8 cellular contexts compared by ENCODE assay signal in the genomic region with DNA sequence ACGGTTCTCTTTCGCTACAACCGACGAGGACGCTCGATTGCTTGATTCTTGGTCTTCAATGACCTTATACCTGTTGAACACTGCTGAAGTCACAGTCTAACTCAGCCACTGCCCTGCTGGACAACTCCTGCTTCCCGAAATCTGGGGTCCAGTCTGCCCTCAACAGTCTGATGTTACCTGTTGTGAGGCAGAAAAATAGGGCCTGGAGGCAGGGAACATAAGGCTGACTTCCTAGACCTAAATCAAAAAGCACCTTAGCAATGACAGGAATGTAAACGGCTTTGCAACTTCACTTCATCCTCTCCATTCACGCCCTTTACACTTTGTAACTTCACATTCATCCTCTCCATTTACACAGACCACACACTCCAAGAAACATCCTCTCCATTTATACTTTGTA. TPM values are rescaled to one million over a fixed set of nuclear protein-coding genes. Genes with fewer than 3 reads are reported as not detected.
DNase-seq lines count a peak whose midpoint lies in the region; ATAC-seq lines count a peak whose summit lies in the region.
"Had no signal": no experiment of that assay in that cellular context is flagged by ENCODE, and none has a peak within 500 bp of the region (broad histone marks: within the 10 kb centered on the region; RNA-seq: fewer than 3 reads in every experiment).

No MANE protein-coding gene starts in this region.

- no peaks in the 10 kb centered on the region for H3K9me3 Mint-ChIP-seq in activated CD4-positive, alpha-beta memory T cell treated with anti-CD3 and anti-CD28 coated beads for 36 hours
- no peaks in the 10 kb centered on the region for H3K9me3 Mint-ChIP-seq in stimulated activated memory B cell treated with anti-CD40 and anti-IgM and Interleukin-4, amounts not matched to agents 10 μg/mL and 1 μg/mL and 100 μg/mL, for 72 hours

- H3K36me3 ChIP-seq in HUES48 (ENCODE audit: control insufficient read depth, insufficient read depth, low read length), result no peaks in the 10 kb centered on the region

- H3K27ac ChIP-seq in HUES48 (ENCODE audit: low read depth, low read length), result peak overlapping the region; percentile 87

- no peaks in the 10 kb centered on the region for H3K27me3 Mint-ChIP-seq in activated CD4-positive, alpha-beta memory T cell treated with anti-CD3 and anti-CD28 coated beads for 36 hours
- no peaks in the 10 kb centered on the region for H3K27me3 Mint-ChIP-seq in stimulated activated memory B cell treated with anti-CD40 and anti-IgM and Interleukin-4, amounts not matched to agents 10 μg/mL and 1 μg/mL and 100 μg/mL, for 72 hours

- H3K9ac ChIP-seq in HUES48 (ENCODE audit: low read depth, low read length), result peak overlapping the region; percentile 70

- no peak for DNase-seq in activated CD4-positive, alpha-beta memory T cell treated with anti-CD3 and anti-CD28 coated beads for 36 hours
- peak; percentile 62 for DNase-seq in iPS DF 4.7 (ENCODE audit: extremely low read depth, low spot score)

- no peaks in the 10 kb centered on the region for H3K9me3 ChIP-seq in HUES48 (ENCODE audit: control insufficient read depth, insufficient read depth, low read length)

- no peaks in the 10 kb centered on the region for H3K36me3 Mint-ChIP-seq in activated CD4-positive, alpha-beta memory T cell treated with anti-CD3 and anti-CD28 coated beads for 36 hours
- H3K36me3 Mint-ChIP-seq in stimulated activated memory B cell treated with anti-CD40 and anti-IgM and Interleukin-4, amounts not matched to agents 10 μg/mL and 1 μg/mL and 100 μg/mL, for 72 hours, result no peaks in the 10 kb centered on the region

- H3K27ac Mint-ChIP-seq in activated CD4-positive, alpha-beta memory T cell treated with anti-CD3 and anti-CD28 coated beads for 36 hours, result peak overlapping the region; percentile 5
- peak overlapping the region; percentile 85 for H3K27ac Mint-ChIP-seq in stimulated activated memory B cell treated with anti-CD40 and anti-IgM and Interleukin-4, amounts not matched to agents 10 μg/mL and 1 μg/mL and 100 μg/mL, for 72 hours

- POLR2A ChIA-PET in activated CD4-positive, alpha-beta memory T cell treated with anti-CD3 and anti-CD28 coated beads for 36 hours (lab: Charles Lee), result no interaction called here

- ATAC-seq in stimulated activated memory B cell treated with anti-CD40 and anti-IgM and Interleukin-4, amounts not matched to agents 10 μg/mL and 1 μg/mL and 100 μg/mL, for 72 hours, result no peak
- no peak for ATAC-seq in HG02759 (IDR thresholded peaks at IDR 0.05; ENCODE audit: unreplicated experiment)
- ATAC-seq in GM21786 (IDR thresholded peaks at IDR 0.05; ENCODE audit: unreplicated experiment), result no peak
- no peak for ATAC-seq in GM21381 (IDR thresholded peaks at IDR 0.05; ENCODE audit: unreplicated experiment)

- peaks cover 38% of the 10 kb centered on the region for H3K4me1 Mint-ChIP-seq in activated CD4-positive, alpha-beta memory T cell treated with anti-CD3 and anti-CD28 coated beads for 36 hours (ENCODE audit: low read depth)
- H3K4me1 Mint-ChIP-seq in stimulated activated memory B cell treated with anti-CD40 and anti-IgM and Interleukin-4, amounts not matched to agents 10 μg/mL and 1 μg/mL and 100 μg/mL, for 72 hours, result peaks cover 41% of the 10 kb centered on the region

- CTCF ChIA-PET in activated CD4-positive, alpha-beta memory T cell treated with anti-CD3 and anti-CD28 coated beads for 36 hours (lab: Charles Lee), result interaction anchor here (1.2 to 1.8 kb wide), 4 partner anchors 28 to 283 kb away, joined by 3 to 10 read pairs (median 6); no protein-coding TSS in a partner anchor

- intact Hi-C loops in activated CD4-positive, alpha-beta memory T cell treated with anti-CD3 and anti-CD28 coated beads for 36 hours (cut with micrococcal nuclease), result loop anchor here (1.0 to 10.0 kb wide), 4 partner anchors 28 to 404 kb away; a partner anchor contains a TSS

- 0 out of 2 replicates have a peak, but pooled peaks cover 5% of the 10 kb centered on the region for H3K27me3 ChIP-seq in HUES48 (ENCODE audit: control insufficient read depth, insufficient read depth, low read length)

- peaks cover 38% of the 10 kb centered on the region for H3K4me1 ChIP-seq in HUES48 (ENCODE audit: control insufficient read depth, insufficient read depth, low read length)

- peak overlapping the region; percentile 83 for H3K4me3 Mint-ChIP-seq in activated CD4-positive, alpha-beta memory T cell treated with anti-CD3 and anti-CD28 coated beads for 36 hours
- peak overlapping the region; percentile 74 for H3K4me3 Mint-ChIP-seq in stimulated activated memory B cell treated with anti-CD40 and anti-IgM and Interleukin-4, amounts not matched to agents 10 μg/mL and 1 μg/mL and 100 μg/mL, for 72 hours

- H3K4me3 ChIP-seq in HUES48 (ENCODE audit: low read depth, low read length), result peak overlapping the region; percentile 75

RNA-seq across cellular contexts. Expression of a gene that starts 0.6 kb away (rescaled TPM):
- 10 to 100 TPM; 20.9 to 21.1 TPM for total RNA-seq in activated CD4-positive, alpha-beta memory T cell treated with anti-CD3 and anti-CD28 coated beads for 36 hours

RNA-seq across cellular contexts. Expression of a gene that starts 19.1 kb away (rescaled TPM):
- 10 to 100 TPM; 21.2 to 21.3 TPM for total RNA-seq in activated CD4-positive, alpha-beta memory T cell treated with anti-CD3 and anti-CD28 coated beads for 36 hours

RNA-seq across cellular contexts. Expression of a gene that starts 47.7 kb away (rescaled TPM):
- not detected for total RNA-seq in activated CD4-positive, alpha-beta memory T cell treated with anti-CD3 and anti-CD28 coated beads for 36 hours
- total RNA-seq: NCI-H460 had no signal
